23 cellular contexts compared by ENCODE assay signal in the genomic region with DNA sequence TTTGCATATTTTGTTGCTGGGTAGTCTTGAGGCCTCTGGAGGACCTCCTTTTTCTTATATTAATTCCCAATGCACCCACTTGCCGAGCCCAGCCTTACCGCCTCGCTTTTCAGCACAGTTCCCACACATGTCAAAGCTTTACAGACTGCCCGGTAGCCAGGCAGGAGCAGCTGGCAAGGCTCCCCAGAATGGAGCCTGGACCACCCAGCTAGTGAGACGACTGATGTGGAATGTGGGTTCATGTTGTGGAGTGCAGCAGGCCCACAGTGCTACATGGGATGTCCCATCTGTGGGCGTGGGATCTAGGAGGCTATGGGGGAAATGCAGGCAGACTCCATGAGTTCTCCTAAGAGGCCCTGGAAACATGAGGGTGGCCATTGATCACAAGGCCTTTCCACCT.
DNase-seq lines count a peak whose midpoint lies in the region; ATAC-seq and TF ChIP-seq lines count a peak whose summit lies in the region.
"Had no signal": no experiment of that assay in that cellular context is flagged by ENCODE, and none has a peak within 500 bp of the region (broad histone marks: within the 10 kb centered on the region; RNA-seq: fewer than 3 reads in every experiment).

No MANE protein-coding gene starts in this region.

- no peaks in the 10 kb centered on the region for H3K27me3 Mint-ChIP-seq in activated T-cell treated with anti-CD3 and anti-CD28 coated beads, Interleukin-2, amount 50 U/mL, for 24 hours
- no peaks in the 10 kb centered on the region for H3K27me3 Mint-ChIP-seq in mesothelial cell of epicardium (ENCODE audit: low read depth)

- no peak overlapping the region for H3K4me3 Mint-ChIP-seq in activated T-cell treated with anti-CD3 and anti-CD28 coated beads, Interleukin-2, amount 50 U/mL, for 24 hours
- H3K4me3 Mint-ChIP-seq in mesothelial cell of epicardium, result no peak overlapping the region

- intact Hi-C loops in sciatic nerve (cut with DNase I), result no loop called here

- ATAC-seq in sciatic nerve (peak; percentile 61), GM19351 (IDR thresholded peaks at IDR 0.05; ENCODE audit: unreplicated experiment) (no peak), GM21367 (IDR thresholded peaks at IDR 0.05; ENCODE audit: unreplicated experiment) (no peak)

- no peaks in the 10 kb centered on the region for H3K9me3 Mint-ChIP-seq in activated T-cell treated with anti-CD3 and anti-CD28 coated beads, Interleukin-2, amount 50 U/mL, for 24 hours
- H3K9me3 Mint-ChIP-seq in mesothelial cell of epicardium, result no peaks in the 10 kb centered on the region

- H3K4me1 Mint-ChIP-seq in activated T-cell treated with anti-CD3 and anti-CD28 coated beads, Interleukin-2, amount 50 U/mL, for 24 hours (ENCODE audit: low read depth), result peaks cover 70% of the 10 kb centered on the region
- H3K4me1 Mint-ChIP-seq in mesothelial cell of epicardium, result peaks cover 16% of the 10 kb centered on the region

- no peaks in the 10 kb centered on the region for H3K36me3 ChIP-seq in SJSA1
- H3K36me3 ChIP-seq: BLaER1 had no signal

- DNase-seq in activated T-cell treated with anti-CD3 and anti-CD28 coated beads, Interleukin-2, amount 50 U/mL, for 24 hours, result no peak
- no peak for DNase-seq in activated T-cell treated with anti-CD3 and anti-CD28 coated beads, Interleukin-2, amount 50 U/mL, for 48 hours
- peak; percentile 41 to 55 for DNase-seq in SJSA1 (ENCODE audit: low read depth in 1 of 2, low spot score in 2 of 2)
- no peak for DNase-seq in mesothelial cell of epicardium (ENCODE audit: low spot score in 2 of 2, unreplicated experiment in 2 of 2)
- DNase-seq in sciatic nerve (ENCODE audit: low spot score), result no peak
- DNase-seq in NCI-H524 (lab: John Stamatoyannopoulos, UW), result no peak
- DNase-seq: ACHN, EL, GF-D8, KBM-7, MM.1S, NCI-H1092, NCI-H1436 treated with DMSO at 0.1 percent for 48 hours, NCI-H2029, NCI-H345, NCI-H526, Right ventricle myocardium superior, SW 1271 had no signal

- peak overlapping the region; percentile 73 for H3K27ac Mint-ChIP-seq in activated T-cell treated with anti-CD3 and anti-CD28 coated beads, Interleukin-2, amount 50 U/mL, for 24 hours
- H3K27ac Mint-ChIP-seq in mesothelial cell of epicardium, result peak overlapping the region; percentile 13

- no peak overlapping the region for H3K4me3 ChIP-seq in SJSA1
- H3K4me3 ChIP-seq: BLaER1, SK-N-MC had no signal

- no peak for TF ChIP-seq CTCF in mesothelial cell of epicardium (IDR thresholded peaks at IDR 0.05; ENCODE audit: unreplicated experiment)

- H3K36me3 Mint-ChIP-seq in activated T-cell treated with anti-CD3 and anti-CD28 coated beads, Interleukin-2, amount 50 U/mL, for 24 hours (ENCODE audit: low read depth), result peaks cover 28% of the 10 kb centered on the region
- no peaks in the 10 kb centered on the region for H3K36me3 Mint-ChIP-seq in mesothelial cell of epicardium

- no peaks in the 10 kb centered on the region for H3K27me3 ChIP-seq in SJSA1 (replicated peaks)
- H3K27me3 ChIP-seq: BLaER1 had no signal

- peaks cover 11% of the 10 kb centered on the region for H3K4me1 ChIP-seq in SJSA1 (replicated peaks)
- H3K4me1 ChIP-seq: BLaER1 had no signal

- H3K27ac ChIP-seq in SJSA1, result no peak overlapping the region; the same call in 1 of the 2 replicates
- H3K27ac ChIP-seq: 22Rv1, BLaER1, SK-N-MC had no signal

- no peaks in the 10 kb centered on the region for H3K9me3 ChIP-seq in SJSA1 (replicated peaks)
- H3K9me3 ChIP-seq: BLaER1 had no signal

Comparison
In these comparisons a context has a peak if more than half of its experiments do, and no peak if none do; other contexts are left out.
1. DNase-seq: peak in SJSA1 (2 of 2); none in activated T-cell treated with anti-CD3 and anti-CD28 coated beads, Interleukin-2, amount 50 U/mL, for 24 hours (single experiment), activated T-cell treated with anti-CD3 and anti-CD28 coated beads, Interleukin-2, amount 50 U/mL, for 48 hours (0 of 2), mesothelial cell of epicardium (0 of 2), sciatic nerve (single experiment) and NCI-H524 (0 of 2).